Comparison of ENCODE assay signal across 13 cellular contexts in genomic region chr22:21570398-21570797, GRCh38. TPM values are rescaled to one million over a fixed set of nuclear protein-coding genes. Genes with fewer than 3 reads are reported as not detected.
DNase-seq lines count a peak whose midpoint lies in the region; ATAC-seq and TF ChIP-seq lines count a peak whose summit lies in the region.
"Had no signal": no experiment of that assay in that cellular context is flagged by ENCODE, and none has a peak within 500 bp of the region (broad histone marks: within the 10 kb centered on the region; RNA-seq: fewer than 3 reads in every experiment).

No MANE protein-coding gene starts in this region.

- intact Hi-C loops in activated CD4-positive, alpha-beta T cell treated with anti-CD3 and anti-CD28 coated beads, Interleukin-2, amount 10 ng/mL, durations not matched to agents 24 days and 14 days (cut with micrococcal nuclease): no loop called here
- intact Hi-C loops in IMR-90 (cut with micrococcal nuclease): no loop called here

- H3K27me3 ChIP-seq in IMR-90 (ENCODE audit: control insufficient read depth, insufficient read depth, low read length): no peaks in the 10 kb centered on the region
- no peaks in the 10 kb centered on the region for H3K27me3 ChIP-seq in adipocyte (replicated peaks; ENCODE audit: control insufficient read depth, insufficient read depth, low read length)
- no peaks in the 10 kb centered on the region for H3K27me3 ChIP-seq in neural progenitor cell

- peaks cover 24% of the 10 kb centered on the region for H3K36me3 Mint-ChIP-seq in activated CD4-positive, alpha-beta T cell treated with anti-CD3 and anti-CD28 coated beads, Interleukin-2, amount 10 ng/mL, durations not matched to agents 24 days and 14 days (ENCODE audit: low read depth)
- peaks cover 6% of the 10 kb centered on the region for H3K36me3 Mint-ChIP-seq in neural progenitor cell

- H3K79me1 ChIP-seq in IMR-90 (ENCODE audit: low read depth in 1 of 2, low read length in 2 of 2): peaks cover 6 to 48% of the 10 kb centered on the region in 2 experiments

- H4K8ac ChIP-seq in IMR-90 (ENCODE audit: low read depth in 2 of 2, low read length in 2 of 2): no peak overlapping the region

- dilution Hi-C loops in IMR-90 (cut with HindIII; ENCODE audit: low sequenced_read_pairs, unreplicated experiment): no loop called here

- peaks cover 24% of the 10 kb centered on the region for H3F3A ChIP-seq in neural progenitor cell (ENCODE audit: low read depth)

- no peak overlapping the region for H3K9ac ChIP-seq in IMR-90 (ENCODE audit: low read depth, low read length)
- no peak overlapping the region for H3K9ac ChIP-seq in adipocyte (ENCODE audit: low read length)
- no peak overlapping the region for H3K9ac ChIP-seq in neural progenitor cell

- in situ Hi-C loops in IMR-90 (cut with MboI; ENCODE audit: low sequenced_read_pairs): no loop called here

- peak overlapping the region; percentile 30; the same call in 1 of the 2 replicates for H3K4me2 ChIP-seq in IMR-90 (ENCODE audit: low read depth, low read length)
- H3K4me2 ChIP-seq in neural progenitor cell: peak overlapping the region; percentile 99

- H3K9me3 ChIP-seq in IMR-90 (ENCODE audit: control insufficient read depth, insufficient read depth, low read length) (no peaks in the 10 kb centered on the region), adipocyte (ENCODE audit: control insufficient read depth, low read length) (no peaks in the 10 kb centered on the region), neural progenitor cell (ENCODE audit: low read depth) (no peaks in the 10 kb centered on the region)

- H3K4me3 ChIP-seq in IMR-90 (ENCODE audit: insufficient read depth, low read depth, low read length) (no peak overlapping the region), adipocyte (ENCODE audit: low read length) (peak overlapping the region; percentile 36), neural progenitor cell (peak overlapping the region; percentile 98)

- no TSS peak for BruUV-seq in IMR-90 (replicated peaks; lab: Mats Ljungman, UMichigan)

- H4K5ac ChIP-seq in IMR-90 (ENCODE audit: low read depth, low read length): no peak overlapping the region

- no peak overlapping the region for H3K14ac ChIP-seq in IMR-90 (replicated peaks; ENCODE audit: low read depth, low read length)

- POLR2A ChIA-PET in IMR-90 (lab: Charles Lee; ENCODE audit: unreplicated experiment): no interaction called here

- no peak overlapping the region for H2BK120ac ChIP-seq in IMR-90 (ENCODE audit: low read depth, low read length)

- H3K36me3 ChIP-seq in IMR-90 (ENCODE audit: control insufficient read depth, insufficient read depth, low read length) (no peaks in the 10 kb centered on the region), adipocyte (ENCODE audit: control insufficient read depth, insufficient read depth, low read length, severe bottlenecking) (no peaks in the 10 kb centered on the region), neural progenitor cell (no peaks in the 10 kb centered on the region)

- no peak for TF ChIP-seq POLR2A in IMR-90 (IDR thresholded peaks at IDR 0.05; ENCODE audit: low read depth, low read length)

- peaks cover 73% of the 10 kb centered on the region for H4K20me1 ChIP-seq in IMR-90 (ENCODE audit: insufficient read depth, low read length)
- H4K20me1 ChIP-seq in neural progenitor cell (ENCODE audit: low read depth): peaks cover 74% of the 10 kb centered on the region

- H3K79me2 ChIP-seq in neural progenitor cell (ENCODE audit: low read depth): peaks cover 78% of the 10 kb centered on the region

- 70% methylated on average over 2 of the region's 4 CpGs; no CpG with 5 or more reads in 1 of the 2 experiments for WGBS in IMR-90 (ENCODE audit: extremely low coverage in 2 of 2, insufficient read length in 1 of 2), 2 experiments

- H3K56ac ChIP-seq in IMR-90 (ENCODE audit: extremely low read depth, insufficient read depth, low read length): no peak overlapping the region

- no peak overlapping the region for H2BK15ac ChIP-seq in IMR-90 (ENCODE audit: low read depth, low read length)

- H2AFZ ChIP-seq in IMR-90 (replicated peaks; ENCODE audit: low read length, poor library complexity) (no peak overlapping the region), neural progenitor cell (replicated peaks) (no peak overlapping the region)

- no peak overlapping the region for H3K27ac ChIP-seq in IMR-90 (ENCODE audit: insufficient read depth, low read length)
- no peak overlapping the region for H3K27ac ChIP-seq in neural progenitor cell

- no peak overlapping the region for H2BK20ac ChIP-seq in IMR-90 (ENCODE audit: low read depth, low read length)

- H3K27me3 Mint-ChIP-seq in activated CD4-positive, alpha-beta T cell treated with anti-CD3 and anti-CD28 coated beads, Interleukin-2, amount 10 ng/mL, durations not matched to agents 24 days and 14 days: no peaks in the 10 kb centered on the region
- H3K27me3 Mint-ChIP-seq in neural progenitor cell (ENCODE audit: insufficient read depth, low read depth): peaks cover 7% of the 10 kb centered on the region
- H3K27me3 Mint-ChIP-seq: naive B cell had no signal

- H3K9me3 Mint-ChIP-seq in activated CD4-positive, alpha-beta T cell treated with anti-CD3 and anti-CD28 coated beads, Interleukin-2, amount 10 ng/mL, durations not matched to agents 24 days and 14 days: no peaks in the 10 kb centered on the region
- H3K9me3 Mint-ChIP-seq in neural progenitor cell: no peaks in the 10 kb centered on the region
- H3K9me3 Mint-ChIP-seq: naive B cell had no signal

- CTCF ChIA-PET in IMR-90 (lab: Yijun Ruan, JAX): no interaction called here

- TF ChIP-seq CTCF in IMR-90 (conservative IDR thresholded peaks at IDR 0.05; ENCODE audit: low read depth, low read length) (no peak), neural progenitor cell (IDR thresholded peaks at IDR 0.05) (no peak)

- ATAC-seq in IMR-90 (ENCODE audit: low read depth): no peak
- no peak for ATAC-seq in HG02870 (IDR thresholded peaks at IDR 0.05; ENCODE audit: unreplicated experiment)

- H3K4me1 ChIP-seq in IMR-90 (ENCODE audit: control insufficient read depth, insufficient read depth, low read length): peaks cover 16% of the 10 kb centered on the region
- H3K4me1 ChIP-seq in adipocyte (ENCODE audit: control insufficient read depth, insufficient read depth, low read length): peaks cover 51% of the 10 kb centered on the region
- peaks cover 25% of the 10 kb centered on the region for H3K4me1 ChIP-seq in neural progenitor cell

- H2BK5ac ChIP-seq in IMR-90 (ENCODE audit: low read depth, low read length, poor library complexity, severe bottlenecking): no peak overlapping the region

- H3K9me1 ChIP-seq in IMR-90 (ENCODE audit: insufficient read depth, low read length): peaks cover 42% of the 10 kb centered on the region

- DNase-seq in activated CD4-positive, alpha-beta T cell treated with anti-CD3 and anti-CD28 coated beads, Interleukin-2, amount 10 ng/mL, durations not matched to agents 24 days and 14 days: no peak
- no peak for DNase-seq in activated CD4-positive, alpha-beta T cell treated with anti-CD3 and anti-CD28 coated beads for 1 hour
- DNase-seq in IMR-90 (no peak), adipocyte (ENCODE audit: low read depth) (no peak), neural progenitor cell (ENCODE audit: low spot score) (no peak), MV-4-11 (lab: John Stamatoyannopoulos, UW) (no peak), glomerular visceral epithelial cell (ENCODE audit: extremely low spot score) (no peak)
- DNase-seq: islet precursor cell; naive B cell; NCI-H446 treated with DMSO at 0.1 percent for 48 hours; SHP77 treated with DMSO at 0.1 percent for 48 hours; stimulated activated CD4-positive, alpha-beta T cell treated with anti-CD3 and anti-CD28 coated beads, Interleukin-12 subunit alpha, Interleukin-12 subunit beta, amount 100 ng/mL, for 4 hours had no signal

- no peak overlapping the region for H2AK9ac ChIP-seq in IMR-90 (replicated peaks; ENCODE audit: low read depth, low read length, poor library complexity)

- H3K4ac ChIP-seq in IMR-90 (ENCODE audit: low read depth, low read length): no peak overlapping the region

- H3K18ac ChIP-seq in IMR-90 (ENCODE audit: low read depth, low read length): no peak overlapping the region

- no peak for TF ChIP-seq RAD21 in IMR-90 (IDR thresholded peaks at IDR 0.05; ENCODE audit: low read length)

- H3K4me3 Mint-ChIP-seq in activated CD4-positive, alpha-beta T cell treated with anti-CD3 and anti-CD28 coated beads, Interleukin-2, amount 10 ng/mL, durations not matched to agents 24 days and 14 days: peak overlapping the region; percentile 90
- H3K4me3 Mint-ChIP-seq in neural progenitor cell: no peak overlapping the region

- H3K27ac Mint-ChIP-seq in activated CD4-positive, alpha-beta T cell treated with anti-CD3 and anti-CD28 coated beads, Interleukin-2, amount 10 ng/mL, durations not matched to agents 24 days and 14 days: no peak overlapping the region
- peak overlapping the region; percentile 9 for H3K27ac Mint-ChIP-seq in neural progenitor cell

- 0 out of 2 replicates have a peak overlapping the region, but pooled peaks have one; percentile 75 for H3K23ac ChIP-seq in IMR-90 (ENCODE audit: low read depth, low read length)

- no peak overlapping the region for H2AK5ac ChIP-seq in IMR-90 (ENCODE audit: low read depth, low read length)

- H3K4me1 Mint-ChIP-seq in activated CD4-positive, alpha-beta T cell treated with anti-CD3 and anti-CD28 coated beads, Interleukin-2, amount 10 ng/mL, durations not matched to agents 24 days and 14 days: peaks cover 42% of the 10 kb centered on the region
- H3K4me1 Mint-ChIP-seq in neural progenitor cell: peaks cover 39% of the 10 kb centered on the region

- no peak overlapping the region for H4K91ac ChIP-seq in IMR-90 (ENCODE audit: insufficient read depth, low read depth, low read length)

RNA-seq across cellular contexts. Expression of gene UBE2L3, which starts 2.9 kb away (rescaled TPM):
- total RNA-seq in activated CD4-positive, alpha-beta T cell treated with anti-CD3 and anti-CD28 coated beads, Interleukin-2, amount 10 ng/mL, durations not matched to agents 24 days and 14 days: 62.1 and 63.3 TPM in 2 replicates
- total RNA-seq in IMR-90 (2012; rRNA removed): 29.0 and 66.1 TPM in 2 replicates
- polyA plus RNA-seq in IMR-90 (2012; rRNA removed): 69.4 and 72.9 TPM in 2 replicates
- polyA plus RNA-seq in IMR-90 (2012; cell fraction: cytosol; rRNA removed): 27.8 and 59.4 TPM in 2 replicates
- 9.0 and 22.5 TPM in 2 replicates for polyA plus RNA-seq in IMR-90 (2012; cell fraction: nucleus; rRNA removed; ENCODE audit: low replicate concordance)
- total RNA-seq in neural progenitor cell (ENCODE audit: low replicate concordance): 51.9 and 61.2 TPM in 2 replicates

RNA-seq across cellular contexts. Expression of gene RIMBP3C, which starts 19.1 kb away (rescaled TPM):
- 0.19 and 0.26 TPM in 2 replicates for total RNA-seq in activated CD4-positive, alpha-beta T cell treated with anti-CD3 and anti-CD28 coated beads, Interleukin-2, amount 10 ng/mL, durations not matched to agents 24 days and 14 days
- total RNA-seq in IMR-90 (2012; rRNA removed) (0.28 and 0.36 TPM in 2 replicates), neural progenitor cell (ENCODE audit: low replicate concordance) (0.81 and 1.2 TPM in 2 replicates)
- 0.05 and 0.10 TPM in 2 replicates for polyA plus RNA-seq in IMR-90 (2012; rRNA removed)
- 0.05 and 0.14 TPM in 2 replicates for polyA plus RNA-seq in IMR-90 (2012; cell fraction: cytosol; rRNA removed)
- polyA plus RNA-seq in IMR-90 (2012; cell fraction: nucleus; rRNA removed; ENCODE audit: low replicate concordance): 0.02 and 0.17 TPM in 2 replicates

RNA-seq across cellular contexts. Expression of gene YDJC, which starts 59.4 kb away (rescaled TPM):
- 54.2 and 56.1 TPM in 2 replicates for total RNA-seq in activated CD4-positive, alpha-beta T cell treated with anti-CD3 and anti-CD28 coated beads, Interleukin-2, amount 10 ng/mL, durations not matched to agents 24 days and 14 days
- total RNA-seq in IMR-90 (2012; rRNA removed) (7.2 and 8.1 TPM in 2 replicates), neural progenitor cell (ENCODE audit: low replicate concordance) (4.8 and 23.4 TPM in 2 replicates)
- polyA plus RNA-seq in IMR-90 (2012; rRNA removed): 23.6 and 28.3 TPM in 2 replicates
- 31.1 and 51.1 TPM in 2 replicates for polyA plus RNA-seq in IMR-90 (2012; cell fraction: cytosol; rRNA removed)
- 21.4 and 64.3 TPM in 2 replicates for polyA plus RNA-seq in IMR-90 (2012; cell fraction: nucleus; rRNA removed; ENCODE audit: low replicate concordance)
